8 cellular contexts compared by ENCODE assay signal in genomic region chr17:17748179-17748578, GRCh38.
DNase-seq lines count a peak whose midpoint lies in the region; ATAC-seq and TF ChIP-seq lines count a peak whose summit lies in the region.
"Had no signal": no experiment of that assay in that cellular context is flagged by ENCODE, and none has a peak within 500 bp of the region (broad histone marks: within the 10 kb centered on the region; RNA-seq: fewer than 3 reads in every experiment).

No MANE protein-coding gene starts in this region.

- DNase-seq in ELR (ENCODE audit: low read depth) = peak; percentile 20
- no peak for DNase-seq in HFFc6
- DNase-seq in breast epithelium (ENCODE audit: low spot score in 2 of 2) = no peak
- DNase-seq in COR-L47 (lab: John Stamatoyannopoulos, UW) = no peak
- no peak for DNase-seq in NCI-H1694 treated with DMSO at 0.1 percent for 48 hours (lab: John Stamatoyannopoulos, UW)
- DNase-seq: amniotic stem cell had no signal

- TF ChIP-seq EP300 in neural cell (conservative IDR thresholded peaks at IDR 0.05; ENCODE audit: poor library complexity, severe bottlenecking) = no peak

- H3K27ac ChIP-seq in breast epithelium = peak overlapping the region; percentile 60 to 66
- peak overlapping the region; percentile 78 for H3K27ac ChIP-seq in neural cell (ENCODE audit: low read length)

- peaks cover 0 to 10% of the 10 kb centered on the region in 2 donors for H3K4me1 ChIP-seq in breast epithelium

- H3K9me2 ChIP-seq in neural cell (ENCODE audit: insufficient read depth, low read length) = no peaks in the 10 kb centered on the region

- H2AFZ ChIP-seq in neural cell (ENCODE audit: low read depth, low read length) = no peak overlapping the region

- H3K4me3 Mint-ChIP-seq in HFFc6 = no peak overlapping the region

- no peaks in the 10 kb centered on the region for H3K9me3 Mint-ChIP-seq in HFFc6

- 0 out of 2 replicates have a peak, but pooled peaks cover 4% of the 10 kb centered on the region for H3K36me3 Mint-ChIP-seq in HFFc6 (ENCODE audit: low read depth)

- H3K9ac ChIP-seq in neural cell (ENCODE audit: low read length) = peak overlapping the region; percentile 36

- H3K4me2 ChIP-seq in neural cell (ENCODE audit: low read length) = peak overlapping the region; percentile 12

- H3K27me3 ChIP-seq in breast epithelium (no peaks in the 10 kb centered on the region), neural cell (ENCODE audit: insufficient read depth, low read depth, low read length) (no peaks in the 10 kb centered on the region)

- TF ChIP-seq CTCF in HFFc6 (IDR thresholded peaks at IDR 0.05) = peak; percentile 38; the same call in 1 of the 2 replicates
- no peak for TF ChIP-seq CTCF in breast epithelium (IDR thresholded peaks at IDR 0.05)
- TF ChIP-seq CTCF in neural cell (IDR thresholded peaks at IDR 0.05; ENCODE audit: poor library complexity, severe bottlenecking) = peak; percentile 17

- peaks cover 78% of the 10 kb centered on the region for H3K79me2 ChIP-seq in neural cell (replicated peaks; ENCODE audit: insufficient read depth, low read length)

- H3K9me3 ChIP-seq in breast epithelium (no peaks in the 10 kb centered on the region), neural cell (ENCODE audit: low read length) (no peaks in the 10 kb centered on the region)

- no peak overlapping the region for H3K4me3 ChIP-seq in breast epithelium
- H3K4me3 ChIP-seq in neural cell (ENCODE audit: low read length) = peak overlapping the region; percentile 54

- no peak for TF ChIP-seq RAD21 in neural cell (conservative IDR thresholded peaks at IDR 0.05)

- intact Hi-C loops in breast epithelium (cut with DNase I; ENCODE audit: low total_unique reads) = no loop called here

- H3K36me3 ChIP-seq in breast epithelium (no peaks in the 10 kb centered on the region), neural cell (ENCODE audit: insufficient read depth, low read length) (no peaks in the 10 kb centered on the region)

- no peaks in the 10 kb centered on the region for H3F3A ChIP-seq in neural cell (ENCODE audit: insufficient read depth, low read length, poor library complexity, severe bottlenecking)

- H3K27me3 Mint-ChIP-seq in HFFc6 (ENCODE audit: insufficient read depth) = peaks cover 5% of the 10 kb centered on the region

- H3K27ac Mint-ChIP-seq in HFFc6 = 0 out of 2 replicates have a peak overlapping the region, but pooled peaks have one; percentile 26

- no peak for ATAC-seq in HG03039 (IDR thresholded peaks at IDR 0.05; ENCODE audit: unreplicated experiment)

- peaks cover 11% of the 10 kb centered on the region for H4K20me1 ChIP-seq in neural cell (ENCODE audit: insufficient read depth)

- peaks cover 62% of the 10 kb centered on the region for H3K4me1 Mint-ChIP-seq in HFFc6 (ENCODE audit: low read depth)

- TF ChIP-seq POLR2A in breast epithelium (IDR thresholded peaks at IDR 0.05) = no peak

TF ChIP-seq in neural cell, 6 proteins besides CTCF, POLR2A, EP300 and RAD21:
- TF ChIP-seq EZH2 (IDR thresholded peaks at IDR 0.05; ENCODE audit: borderline replicate concordance, insufficient read depth, low read length, poor library complexity, severe bottlenecking) = no peak
- no peak for TF ChIP-seq POLR2AphosphoS5 (IDR thresholded peaks at IDR 0.05)
- no peak for TF ChIP-seq SMC3 (conservative IDR thresholded peaks at IDR 0.05; ENCODE audit: poor library complexity)
- TF ChIP-seq, protein P1, sequence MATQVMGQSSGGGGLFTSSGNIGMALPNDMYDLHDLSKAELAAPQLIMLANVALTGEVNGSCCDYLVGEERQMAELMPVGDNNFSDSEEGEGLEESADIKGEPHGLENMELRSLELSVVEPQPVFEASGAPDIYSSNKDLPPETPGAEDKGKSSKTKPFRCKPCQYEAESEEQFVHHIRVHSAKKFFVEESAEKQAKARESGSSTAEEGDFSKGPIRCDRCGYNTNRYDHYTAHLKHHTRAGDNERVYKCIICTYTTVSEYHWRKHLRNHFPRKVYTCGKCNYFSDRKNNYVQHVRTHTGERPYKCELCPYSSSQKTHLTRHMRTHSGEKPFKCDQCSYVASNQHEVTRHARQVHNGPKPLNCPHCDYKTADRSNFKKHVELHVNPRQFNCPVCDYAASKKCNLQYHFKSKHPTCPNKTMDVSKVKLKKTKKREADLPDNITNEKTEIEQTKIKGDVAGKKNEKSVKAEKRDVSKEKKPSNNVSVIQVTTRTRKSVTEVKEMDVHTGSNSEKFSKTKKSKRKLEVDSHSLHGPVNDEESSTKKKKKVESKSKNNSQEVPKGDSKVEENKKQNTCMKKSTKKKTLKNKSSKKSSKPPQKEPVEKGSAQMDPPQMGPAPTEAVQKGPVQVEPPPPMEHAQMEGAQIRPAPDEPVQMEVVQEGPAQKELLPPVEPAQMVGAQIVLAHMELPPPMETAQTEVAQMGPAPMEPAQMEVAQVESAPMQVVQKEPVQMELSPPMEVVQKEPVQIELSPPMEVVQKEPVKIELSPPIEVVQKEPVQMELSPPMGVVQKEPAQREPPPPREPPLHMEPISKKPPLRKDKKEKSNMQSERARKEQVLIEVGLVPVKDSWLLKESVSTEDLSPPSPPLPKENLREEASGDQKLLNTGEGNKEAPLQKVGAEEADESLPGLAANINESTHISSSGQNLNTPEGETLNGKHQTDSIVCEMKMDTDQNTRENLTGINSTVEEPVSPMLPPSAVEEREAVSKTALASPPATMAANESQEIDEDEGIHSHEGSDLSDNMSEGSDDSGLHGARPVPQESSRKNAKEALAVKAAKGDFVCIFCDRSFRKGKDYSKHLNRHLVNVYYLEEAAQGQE (IDR thresholded peaks at IDR 0.05; ENCODE audit: borderline replicate concordance) = no peak
- no peak for TF ChIP-seq MXI1 (conservative IDR thresholded peaks at IDR 0.05; ENCODE audit: poor library complexity, severe bottlenecking)
- TF ChIP-seq TAF1 (IDR thresholded peaks at IDR 0.05; ENCODE audit: low read depth) = no peak
TF ChIP-seq in neural cell: peak in this region for 0.

Comparison
In these comparisons a context has a peak if more than half of its experiments do, and no peak if none do; other contexts are left out.
1. CTCF ChIP-seq: peak in HFFc6 (single experiment) and neural cell (single experiment); none in breast epithelium (0 of 3).